ENCODE assay signal across 1 cellular context in the genomic region with DNA sequence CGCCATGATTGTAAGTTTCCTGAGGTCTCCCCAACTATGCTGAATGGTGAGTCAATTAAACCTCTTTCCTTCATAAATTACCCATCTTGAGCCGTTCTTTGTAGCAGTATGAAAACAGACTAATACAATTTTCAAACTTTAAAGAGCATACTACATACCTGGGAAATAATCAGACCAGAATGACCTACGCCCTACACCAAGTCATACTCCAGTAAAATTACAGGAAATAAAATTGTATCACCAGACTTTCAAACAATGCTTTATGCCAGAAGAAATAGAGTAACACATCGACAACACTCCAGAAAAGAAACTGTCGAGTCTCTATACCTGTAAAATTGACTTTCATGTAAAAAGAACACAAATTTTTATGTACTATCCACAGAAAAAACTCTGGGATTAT.
TF ChIP-seq lines count a peak whose summit lies in the region.

No MANE protein-coding gene starts in this region.

TF ChIP-seq in GM23338, 12 proteins besides CTCF, POLR2A, EP300 and RAD21:
- TF ChIP-seq, protein P1, sequence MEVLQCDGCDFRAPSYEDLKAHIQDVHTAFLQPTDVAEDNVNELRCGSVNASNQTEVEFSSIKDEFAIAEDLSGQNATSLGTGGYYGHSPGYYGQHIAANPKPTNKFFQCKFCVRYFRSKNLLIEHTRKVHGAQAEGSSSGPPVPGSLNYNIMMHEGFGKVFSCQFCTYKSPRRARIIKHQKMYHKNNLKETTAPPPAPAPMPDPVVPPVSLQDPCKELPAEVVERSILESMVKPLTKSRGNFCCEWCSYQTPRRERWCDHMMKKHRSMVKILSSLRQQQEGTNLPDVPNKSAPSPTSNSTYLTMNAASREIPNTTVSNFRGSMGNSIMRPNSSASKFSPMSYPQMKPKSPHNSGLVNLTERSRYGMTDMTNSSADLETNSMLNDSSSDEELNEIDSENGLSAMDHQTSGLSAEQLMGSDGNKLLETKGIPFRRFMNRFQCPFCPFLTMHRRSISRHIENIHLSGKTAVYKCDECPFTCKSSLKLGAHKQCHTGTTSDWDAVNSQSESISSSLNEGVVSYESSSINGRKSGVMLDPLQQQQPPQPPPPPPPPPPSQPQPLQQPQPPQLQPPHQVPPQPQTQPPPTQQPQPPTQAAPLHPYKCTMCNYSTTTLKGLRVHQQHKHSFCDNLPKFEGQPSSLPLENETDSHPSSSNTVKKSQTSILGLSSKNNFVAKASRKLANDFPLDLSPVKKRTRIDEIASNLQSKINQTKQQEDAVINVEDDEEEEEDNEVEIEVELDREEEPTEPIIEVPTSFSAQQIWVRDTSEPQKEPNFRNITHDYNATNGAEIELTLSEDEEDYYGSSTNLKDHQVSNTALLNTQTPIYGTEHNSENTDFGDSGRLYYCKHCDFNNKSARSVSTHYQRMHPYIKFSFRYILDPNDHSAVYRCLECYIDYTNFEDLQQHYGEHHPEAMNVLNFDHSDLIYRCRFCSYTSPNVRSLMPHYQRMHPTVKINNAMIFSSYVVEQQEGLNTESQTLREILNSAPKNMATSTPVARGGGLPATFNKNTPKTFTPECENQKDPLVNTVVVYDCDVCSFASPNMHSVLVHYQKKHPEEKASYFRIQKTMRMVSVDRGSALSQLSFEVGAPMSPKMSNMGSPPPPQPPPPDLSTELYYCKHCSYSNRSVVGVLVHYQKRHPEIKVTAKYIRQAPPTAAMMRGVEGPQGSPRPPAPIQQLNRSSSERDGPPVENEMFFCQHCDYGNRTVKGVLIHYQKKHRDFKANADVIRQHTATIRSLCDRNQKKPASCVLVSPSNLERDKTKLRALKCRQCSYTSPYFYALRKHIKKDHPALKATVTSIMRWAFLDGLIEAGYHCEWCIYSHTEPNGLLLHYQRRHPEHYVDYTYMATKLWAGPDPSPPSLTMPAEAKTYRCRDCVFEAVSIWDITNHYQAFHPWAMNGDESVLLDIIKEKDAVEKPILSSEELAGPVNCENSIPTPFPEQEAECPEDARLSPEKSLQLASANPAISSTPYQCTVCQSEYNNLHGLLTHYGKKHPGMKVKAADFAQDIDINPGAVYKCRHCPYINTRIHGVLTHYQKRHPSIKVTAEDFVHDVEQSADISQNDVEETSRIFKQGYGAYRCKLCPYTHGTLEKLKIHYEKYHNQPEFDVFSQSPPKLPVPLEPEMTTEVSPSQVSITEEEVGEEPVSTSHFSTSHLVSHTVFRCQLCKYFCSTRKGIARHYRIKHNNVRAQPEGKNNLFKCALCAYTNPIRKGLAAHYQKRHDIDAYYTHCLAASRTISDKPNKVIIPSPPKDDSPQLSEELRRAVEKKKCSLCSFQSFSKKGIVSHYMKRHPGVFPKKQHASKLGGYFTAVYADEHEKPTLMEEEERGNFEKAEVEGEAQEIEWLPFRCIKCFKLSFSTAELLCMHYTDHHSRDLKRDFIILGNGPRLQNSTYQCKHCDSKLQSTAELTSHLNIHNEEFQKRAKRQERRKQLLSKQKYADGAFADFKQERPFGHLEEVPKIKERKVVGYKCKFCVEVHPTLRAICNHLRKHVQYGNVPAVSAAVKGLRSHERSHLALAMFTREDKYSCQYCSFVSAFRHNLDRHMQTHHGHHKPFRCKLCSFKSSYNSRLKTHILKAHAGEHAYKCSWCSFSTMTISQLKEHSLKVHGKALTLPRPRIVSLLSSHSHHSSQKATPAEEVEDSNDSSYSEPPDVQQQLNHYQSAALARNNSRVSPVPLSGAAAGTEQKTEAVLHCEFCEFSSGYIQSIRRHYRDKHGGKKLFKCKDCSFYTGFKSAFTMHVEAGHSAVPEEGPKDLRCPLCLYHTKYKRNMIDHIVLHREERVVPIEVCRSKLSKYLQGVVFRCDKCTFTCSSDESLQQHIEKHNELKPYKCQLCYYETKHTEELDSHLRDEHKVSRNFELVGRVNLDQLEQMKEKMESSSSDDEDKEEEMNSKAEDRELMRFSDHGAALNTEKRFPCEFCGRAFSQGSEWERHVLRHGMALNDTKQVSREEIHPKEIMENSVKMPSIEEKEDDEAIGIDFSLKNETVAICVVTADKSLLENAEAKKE (CRISPR knock-in tag; IDR thresholded peaks at IDR 0.05) = no peak
- no peak for TF ChIP-seq ZNF114 (CRISPR knock-in tag; IDR thresholded peaks at IDR 0.05)
- TF ChIP-seq ETS1 (IDR thresholded peaks at IDR 0.05) = no peak
- TF ChIP-seq JUNB (IDR thresholded peaks at IDR 0.05; ENCODE audit: unreplicated experiment) = no peak
- TF ChIP-seq REST (IDR thresholded peaks at IDR 0.05; ENCODE audit: unreplicated experiment) = no peak
- TF ChIP-seq STAT1 (IDR thresholded peaks at IDR 0.05; ENCODE audit: unreplicated experiment) = no peak
- TF ChIP-seq POLR2AphosphoS5 (IDR thresholded peaks at IDR 0.05; ENCODE audit: low read depth) = no peak
- TF ChIP-seq EZH2 (IDR thresholded peaks at IDR 0.05; ENCODE audit: low read depth, unreplicated experiment) = no peak
- TF ChIP-seq NANOG (IDR thresholded peaks at IDR 0.05; ENCODE audit: borderline replicate concordance) = no peak
- no peak for TF ChIP-seq CREB1 (CRISPR knock-in tag; IDR thresholded peaks at IDR 0.05; ENCODE audit: low read depth)
